Comparison of ENCODE assay signal across 1 cellular context in the genomic region with DNA sequence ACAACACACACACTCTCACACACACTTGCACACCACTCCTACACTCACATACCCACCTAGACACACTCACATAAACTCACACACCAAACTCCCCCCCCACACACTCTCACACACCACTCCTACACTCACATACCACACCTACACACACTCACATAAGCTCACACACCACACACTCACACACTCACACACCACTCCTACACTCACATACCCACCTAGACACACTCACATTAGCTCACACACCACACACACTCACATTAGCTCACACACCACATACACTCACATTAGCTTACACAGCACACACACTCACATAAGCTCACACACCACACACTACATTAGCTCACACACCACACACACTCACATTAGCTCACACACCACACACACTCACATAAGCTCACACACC.
TF ChIP-seq lines count a peak whose summit lies in the region.

No MANE protein-coding gene starts in this region.

TF ChIP-seq in H1, 55 proteins besides CTCF, POLR2A, EP300 and RAD21:
- no peak for TF ChIP-seq POU5F1 (IDR thresholded peaks at IDR 0.05; ENCODE audit: low read depth, low read length)
- no peak for TF ChIP-seq HDAC2 (IDR thresholded peaks at IDR 0.05; ENCODE audit: borderline replicate concordance in 1 of 2, low read depth in 2 of 2, low read length in 2 of 2)
- no peak for TF ChIP-seq TAF1 (IDR thresholded peaks at IDR 0.05; ENCODE audit: low read depth, low read length)
